Comparison of ENCODE assay signal across 8 cellular contexts in the genomic region with DNA sequence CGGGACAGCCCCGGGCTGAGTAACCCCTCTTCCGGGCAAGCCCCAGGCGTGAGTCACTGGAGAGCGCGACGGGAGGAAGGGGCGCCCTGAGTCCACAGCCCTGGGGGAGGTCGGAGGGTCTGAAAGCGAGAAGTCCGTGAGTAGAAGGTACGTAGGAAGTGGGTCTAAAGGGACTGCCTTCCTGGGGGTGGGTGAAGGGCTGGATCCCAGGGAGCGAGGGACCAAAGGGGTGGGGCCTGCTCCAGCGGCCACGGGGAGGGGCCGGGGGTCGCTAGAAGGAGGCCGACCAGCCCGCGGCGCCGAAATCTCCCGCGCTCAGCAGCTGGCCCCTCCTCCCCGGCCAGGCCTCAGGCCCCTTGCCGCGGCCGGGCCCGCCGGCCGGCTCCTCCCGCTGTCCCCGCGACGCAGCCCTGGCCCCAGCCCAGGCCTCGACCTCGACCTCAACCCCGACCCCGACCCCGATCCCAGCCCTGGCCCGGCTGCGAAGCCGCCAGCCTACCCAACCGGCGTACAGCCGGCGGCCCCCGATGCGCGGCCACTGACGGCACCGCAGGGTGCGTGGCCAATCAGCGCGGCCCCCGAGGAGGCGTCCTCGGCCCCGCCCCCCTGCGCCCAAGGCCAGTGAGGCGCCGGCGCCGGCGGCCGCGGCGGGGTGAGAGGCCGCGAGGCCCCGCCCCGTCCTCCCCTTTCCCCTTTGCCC. TPM values are rescaled to one million over a fixed set of nuclear protein-coding genes. Genes with fewer than 3 reads are reported as not detected.
DNase-seq lines count a peak whose midpoint lies in the region; ATAC-seq and TF ChIP-seq lines count a peak whose summit lies in the region.

No MANE protein-coding gene starts in this region.

- peak overlapping the region; percentile 94 for H3K4me3 Mint-ChIP-seq in neural crest cell

- H3K36me3 Mint-ChIP-seq in neural crest cell (ENCODE audit: low read depth) = peaks cover 3% of the 10 kb centered on the region

- peaks cover 32% of the 10 kb centered on the region for H3K4me1 Mint-ChIP-seq in neural crest cell

- TF ChIP-seq CTCF in foreskin keratinocyte (conservative IDR thresholded peaks at IDR 0.05) = no peak
- TF ChIP-seq CTCF in neural crest cell (conservative IDR thresholded peaks at IDR 0.05) = no peak

- no peaks in the 10 kb centered on the region for H3K27me3 Mint-ChIP-seq in neural crest cell (ENCODE audit: low read depth)

- H3K4me3 ChIP-seq in HAP-1 (peak overlapping the region; percentile 49), MG63 (peak overlapping the region; percentile 65), stomach smooth muscle (ENCODE audit: low read length in 2 of 2) (peak overlapping the region; percentile 65 to 85)

- no peaks in the 10 kb centered on the region for H3K9me3 Mint-ChIP-seq in neural crest cell

- peaks cover 25% of the 10 kb centered on the region for H3K4me1 ChIP-seq in HAP-1
- peaks cover 21% of the 10 kb centered on the region for H3K4me1 ChIP-seq in foreskin keratinocyte
- H3K4me1 ChIP-seq in stomach smooth muscle (ENCODE audit: control insufficient read depth, insufficient read depth, low read length) = peaks cover 11% of the 10 kb centered on the region

- DNase-seq in GDM1 (lab: John Stamatoyannopoulos, UW) (peak; percentile 94), HAP-1 (ENCODE audit: low spot score in 2 of 2) (peak; percentile 84 to 93), MG63 (peak; percentile 89), SHP77 (lab: John Stamatoyannopoulos, UW) (peak; percentile 90 to 98), foreskin keratinocyte (peak in 1 of 2 donors; percentile 61), neural crest cell (ENCODE audit: low read depth, low spot score) (peak; percentile 92)
- DNase-seq in activated gamma-delta T cell treated with anti-CD3 and anti-CD28 coated beads, Interleukin-2, amount 50 U/mL, for 16 hours (ENCODE audit: low read depth) = peak; percentile 81

- peak; percentile 90 for ATAC-seq in foreskin keratinocyte

- peaks cover 3% of the 10 kb centered on the region; the same call in 1 of the 2 replicates for H3K36me3 ChIP-seq in HAP-1 (replicated peaks)
- peaks cover 19% of the 10 kb centered on the region for H3K36me3 ChIP-seq in MG63
- H3K36me3 ChIP-seq in stomach smooth muscle (ENCODE audit: control insufficient read depth in 2 of 2, insufficient read depth in 2 of 2, low read length in 2 of 2) = no peaks in the 10 kb centered on the region

- H3K9me3 ChIP-seq in HAP-1 = no peaks in the 10 kb centered on the region
- no peaks in the 10 kb centered on the region for H3K9me3 ChIP-seq in MG63
- H3K9me3 ChIP-seq in stomach smooth muscle (ENCODE audit: control insufficient read depth in 2 of 2, low read length in 2 of 2) = no peaks in the 10 kb centered on the region

- peak overlapping the region; percentile 93 to 95 for H3K9ac ChIP-seq in stomach smooth muscle (ENCODE audit: low read length in 2 of 2)

- H3K27me3 ChIP-seq in HAP-1 (ENCODE audit: low read depth) (no peaks in the 10 kb centered on the region), MG63 (no peaks in the 10 kb centered on the region), foreskin keratinocyte (no peaks in the 10 kb centered on the region), stomach smooth muscle (ENCODE audit: control insufficient read depth in 1 of 2, insufficient read depth in 2 of 2, low read length in 2 of 2) (no peaks in the 10 kb centered on the region)

- in situ Hi-C loops in HAP-1 (cut with MboI; ENCODE audit: low sequenced_read_pairs) = no loop called here

- H3K27ac ChIP-seq in foreskin keratinocyte (peak overlapping the region; percentile 95), stomach smooth muscle (ENCODE audit: low read length) (peak overlapping the region; percentile 90)

- peak overlapping the region; percentile 99 for H3K27ac Mint-ChIP-seq in neural crest cell (ENCODE audit: unreplicated experiment)

RNA-seq across cellular contexts. Expression of gene IPO5, which starts 22.5 kb away (rescaled TPM):
- total RNA-seq in MG63 (2014; rRNA removed; shearing (Covaris generic); ENCODE audit: low replicate concordance) = 165 and 217 TPM in 2 replicates
- total RNA-seq in foreskin keratinocyte (143 and 152 TPM in 2 replicates), neural crest cell (249 and 251 TPM in 2 replicates)
- polyA plus RNA-seq in foreskin keratinocyte = 38.8 and 47.8 TPM in 2 replicates
